ENCODE assay signal across 1 cellular context in the genomic region with DNA sequence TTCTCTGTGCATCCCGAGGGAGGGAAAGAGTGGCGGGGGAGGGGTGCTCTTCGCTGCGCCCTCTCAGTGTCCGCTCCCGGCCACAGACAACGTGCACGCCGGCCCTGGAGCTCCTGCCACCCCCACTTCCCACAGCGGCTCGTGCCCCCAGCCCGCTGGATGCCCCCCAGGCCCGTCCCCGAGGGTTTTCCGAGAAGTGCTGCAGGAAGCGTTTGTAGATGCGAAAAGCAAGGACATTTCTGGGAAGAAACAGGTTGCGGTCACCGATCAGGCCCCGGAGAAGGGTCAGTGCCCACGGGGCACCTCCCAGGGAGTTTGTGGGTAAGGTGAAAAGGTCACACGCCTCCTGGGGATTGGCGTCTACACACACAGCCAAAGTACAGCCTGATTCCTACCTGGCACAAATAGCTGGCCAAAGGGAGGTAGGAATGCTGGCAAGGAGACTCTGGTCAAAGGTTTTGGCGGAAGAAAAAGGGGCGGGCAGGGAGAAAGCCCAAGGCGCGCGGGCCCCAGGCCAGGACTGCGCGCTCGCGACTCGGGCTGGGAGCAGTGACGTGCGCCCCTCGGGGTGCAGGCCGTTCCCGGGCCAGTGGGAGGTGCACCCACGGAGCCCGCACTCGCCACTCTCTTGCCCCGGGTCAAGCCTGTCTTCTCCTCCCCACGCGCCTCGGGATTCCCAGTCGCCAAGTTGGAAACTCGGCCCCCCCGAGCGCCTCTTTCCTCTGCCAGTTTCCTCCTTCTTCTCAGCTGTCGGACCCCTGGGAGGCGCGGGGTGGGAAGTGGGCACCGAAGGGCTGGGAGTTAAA.
TF ChIP-seq lines count a peak whose summit lies in the region.

No MANE protein-coding gene starts in this region.

TF ChIP-seq in HEK293, 187 proteins besides CTCF, POLR2A, EP300 and RAD21 (continued from another document and continues in another):
- TF ChIP-seq, protein P1, sequence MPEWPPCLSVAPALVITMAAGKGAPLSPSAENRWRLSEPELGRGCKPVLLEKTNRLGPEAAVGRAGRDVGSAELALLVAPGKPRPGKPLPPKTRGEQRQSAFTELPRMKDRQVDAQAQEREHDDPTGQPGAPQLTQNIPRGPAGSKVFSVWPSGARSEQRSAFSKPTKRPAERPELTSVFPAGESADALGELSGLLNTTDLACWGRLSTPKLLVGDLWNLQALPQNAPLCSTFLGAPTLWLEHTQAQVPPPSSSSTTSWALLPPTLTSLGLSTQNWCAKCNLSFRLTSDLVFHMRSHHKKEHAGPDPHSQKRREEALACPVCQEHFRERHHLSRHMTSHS (tag by site-specific recombination; IDR thresholded peaks at IDR 0.05) = no peak
- TF ChIP-seq, protein P2, sequence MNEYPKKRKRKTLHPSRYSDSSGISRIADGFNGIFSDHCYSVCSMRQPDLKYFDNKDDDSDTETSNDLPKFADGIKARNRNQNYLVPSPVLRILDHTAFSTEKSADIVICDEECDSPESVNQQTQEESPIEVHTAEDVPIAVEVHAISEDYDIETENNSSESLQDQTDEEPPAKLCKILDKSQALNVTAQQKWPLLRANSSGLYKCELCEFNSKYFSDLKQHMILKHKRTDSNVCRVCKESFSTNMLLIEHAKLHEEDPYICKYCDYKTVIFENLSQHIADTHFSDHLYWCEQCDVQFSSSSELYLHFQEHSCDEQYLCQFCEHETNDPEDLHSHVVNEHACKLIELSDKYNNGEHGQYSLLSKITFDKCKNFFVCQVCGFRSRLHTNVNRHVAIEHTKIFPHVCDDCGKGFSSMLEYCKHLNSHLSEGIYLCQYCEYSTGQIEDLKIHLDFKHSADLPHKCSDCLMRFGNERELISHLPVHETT (tag by site-specific recombination; IDR thresholded peaks at IDR 0.05) = peak; percentile 30; the same call in 1 of the 2 replicates
- TF ChIP-seq ZNF112 (tag by site-specific recombination; IDR thresholded peaks at IDR 0.05) = no peak
- no peak for TF ChIP-seq SCRT1 (tag by site-specific recombination; IDR thresholded peaks at IDR 0.05; ENCODE audit: borderline replicate concordance)
- TF ChIP-seq ZNF335 (tag by site-specific recombination; conservative IDR thresholded peaks at IDR 0.05) = peak; percentile 68
- TF ChIP-seq, protein P3, sequence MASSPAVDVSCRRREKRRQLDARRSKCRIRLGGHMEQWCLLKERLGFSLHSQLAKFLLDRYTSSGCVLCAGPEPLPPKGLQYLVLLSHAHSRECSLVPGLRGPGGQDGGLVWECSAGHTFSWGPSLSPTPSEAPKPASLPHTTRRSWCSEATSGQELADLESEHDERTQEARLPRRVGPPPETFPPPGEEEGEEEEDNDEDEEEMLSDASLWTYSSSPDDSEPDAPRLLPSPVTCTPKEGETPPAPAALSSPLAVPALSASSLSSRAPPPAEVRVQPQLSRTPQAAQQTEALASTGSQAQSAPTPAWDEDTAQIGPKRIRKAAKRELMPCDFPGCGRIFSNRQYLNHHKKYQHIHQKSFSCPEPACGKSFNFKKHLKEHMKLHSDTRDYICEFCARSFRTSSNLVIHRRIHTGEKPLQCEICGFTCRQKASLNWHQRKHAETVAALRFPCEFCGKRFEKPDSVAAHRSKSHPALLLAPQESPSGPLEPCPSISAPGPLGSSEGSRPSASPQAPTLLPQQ (tag by site-specific recombination; IDR thresholded peaks at IDR 0.05) = peak; percentile 20; the same call in 1 of the 2 replicates
- TF ChIP-seq ZNF350 (tag by site-specific recombination; IDR thresholded peaks at IDR 0.05) = no peak
- no peak for TF ChIP-seq ZNF23 (tag by site-specific recombination; IDR thresholded peaks at IDR 0.05; ENCODE audit: borderline replicate concordance)
- TF ChIP-seq, protein P4, sequence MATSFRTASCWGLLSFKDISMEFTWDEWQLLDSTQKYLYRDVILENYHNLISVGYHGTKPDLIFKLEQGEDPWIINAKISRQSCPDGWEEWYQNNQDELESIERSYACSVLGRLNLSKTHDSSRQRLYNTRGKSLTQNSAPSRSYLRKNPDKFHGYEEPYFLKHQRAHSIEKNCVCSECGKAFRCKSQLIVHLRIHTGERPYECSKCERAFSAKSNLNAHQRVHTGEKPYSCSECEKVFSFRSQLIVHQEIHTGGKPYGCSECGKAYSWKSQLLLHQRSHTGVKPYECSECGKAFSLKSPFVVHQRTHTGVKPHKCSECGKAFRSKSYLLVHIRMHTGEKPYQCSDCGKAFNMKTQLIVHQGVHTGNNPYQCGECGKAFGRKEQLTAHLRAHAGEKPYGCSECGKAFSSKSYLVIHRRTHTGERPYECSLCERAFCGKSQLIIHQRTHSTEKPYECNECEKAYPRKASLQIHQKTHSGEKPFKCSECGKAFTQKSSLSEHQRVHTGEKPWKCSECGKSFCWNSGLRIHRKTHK (tag by site-specific recombination; IDR thresholded peaks at IDR 0.05) = no peak
- TF ChIP-seq ZXDB (tag by site-specific recombination; IDR thresholded peaks at IDR 0.05) = peak; percentile 70
- TF ChIP-seq ZBTB1 (tag by site-specific recombination; IDR thresholded peaks at IDR 0.05) = no peak
- TF ChIP-seq, protein P5, sequence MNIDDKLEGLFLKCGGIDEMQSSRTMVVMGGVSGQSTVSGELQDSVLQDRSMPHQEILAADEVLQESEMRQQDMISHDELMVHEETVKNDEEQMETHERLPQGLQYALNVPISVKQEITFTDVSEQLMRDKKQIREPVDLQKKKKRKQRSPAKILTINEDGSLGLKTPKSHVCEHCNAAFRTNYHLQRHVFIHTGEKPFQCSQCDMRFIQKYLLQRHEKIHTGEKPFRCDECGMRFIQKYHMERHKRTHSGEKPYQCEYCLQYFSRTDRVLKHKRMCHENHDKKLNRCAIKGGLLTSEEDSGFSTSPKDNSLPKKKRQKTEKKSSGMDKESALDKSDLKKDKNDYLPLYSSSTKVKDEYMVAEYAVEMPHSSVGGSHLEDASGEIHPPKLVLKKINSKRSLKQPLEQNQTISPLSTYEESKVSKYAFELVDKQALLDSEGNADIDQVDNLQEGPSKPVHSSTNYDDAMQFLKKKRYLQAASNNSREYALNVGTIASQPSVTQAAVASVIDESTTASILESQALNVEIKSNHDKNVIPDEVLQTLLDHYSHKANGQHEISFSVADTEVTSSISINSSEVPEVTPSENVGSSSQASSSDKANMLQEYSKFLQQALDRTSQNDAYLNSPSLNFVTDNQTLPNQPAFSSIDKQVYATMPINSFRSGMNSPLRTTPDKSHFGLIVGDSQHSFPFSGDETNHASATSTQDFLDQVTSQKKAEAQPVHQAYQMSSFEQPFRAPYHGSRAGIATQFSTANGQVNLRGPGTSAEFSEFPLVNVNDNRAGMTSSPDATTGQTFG (tag by site-specific recombination; IDR thresholded peaks at IDR 0.05; ENCODE audit: borderline replicate concordance) = no peak
- TF ChIP-seq ZNF785 (tag by site-specific recombination; IDR thresholded peaks at IDR 0.05) = no peak
- TF ChIP-seq ZBTB20 (tag by site-specific recombination; IDR thresholded peaks at IDR 0.05) = peak; percentile 75
- no peak for TF ChIP-seq SETDB1 (IDR thresholded peaks at IDR 0.05; ENCODE audit: insufficient read length, low read length)
- TF ChIP-seq, protein P6, sequence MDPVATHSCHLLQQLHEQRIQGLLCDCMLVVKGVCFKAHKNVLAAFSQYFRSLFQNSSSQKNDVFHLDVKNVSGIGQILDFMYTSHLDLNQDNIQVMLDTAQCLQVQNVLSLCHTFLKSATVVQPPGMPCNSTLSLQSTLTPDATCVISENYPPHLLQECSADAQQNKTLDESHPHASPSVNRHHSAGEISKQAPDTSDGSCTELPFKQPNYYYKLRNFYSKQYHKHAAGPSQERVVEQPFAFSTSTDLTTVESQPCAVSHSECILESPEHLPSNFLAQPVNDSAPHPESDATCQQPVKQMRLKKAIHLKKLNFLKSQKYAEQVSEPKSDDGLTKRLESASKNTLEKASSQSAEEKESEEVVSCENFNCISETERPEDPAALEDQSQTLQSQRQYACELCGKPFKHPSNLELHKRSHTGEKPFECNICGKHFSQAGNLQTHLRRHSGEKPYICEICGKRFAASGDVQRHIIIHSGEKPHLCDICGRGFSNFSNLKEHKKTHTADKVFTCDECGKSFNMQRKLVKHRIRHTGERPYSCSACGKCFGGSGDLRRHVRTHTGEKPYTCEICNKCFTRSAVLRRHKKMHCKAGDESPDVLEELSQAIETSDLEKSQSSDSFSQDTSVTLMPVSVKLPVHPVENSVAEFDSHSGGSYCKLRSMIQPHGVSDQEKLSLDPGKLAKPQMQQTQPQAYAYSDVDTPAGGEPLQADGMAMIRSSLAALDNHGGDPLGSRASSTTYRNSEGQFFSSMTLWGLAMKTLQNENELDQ (tag by site-specific recombination; IDR thresholded peaks at IDR 0.05; ENCODE audit: low read depth) = no peak
- TF ChIP-seq, protein P7, sequence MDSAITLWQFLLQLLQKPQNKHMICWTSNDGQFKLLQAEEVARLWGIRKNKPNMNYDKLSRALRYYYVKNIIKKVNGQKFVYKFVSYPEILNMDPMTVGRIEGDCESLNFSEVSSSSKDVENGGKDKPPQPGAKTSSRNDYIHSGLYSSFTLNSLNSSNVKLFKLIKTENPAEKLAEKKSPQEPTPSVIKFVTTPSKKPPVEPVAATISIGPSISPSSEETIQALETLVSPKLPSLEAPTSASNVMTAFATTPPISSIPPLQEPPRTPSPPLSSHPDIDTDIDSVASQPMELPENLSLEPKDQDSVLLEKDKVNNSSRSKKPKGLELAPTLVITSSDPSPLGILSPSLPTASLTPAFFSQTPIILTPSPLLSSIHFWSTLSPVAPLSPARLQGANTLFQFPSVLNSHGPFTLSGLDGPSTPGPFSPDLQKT (IDR thresholded peaks at IDR 0.05; ENCODE audit: borderline replicate concordance, low read depth, low read length) = no peak
- TF ChIP-seq ZNF140 (tag by site-specific recombination; IDR thresholded peaks at IDR 0.05) = no peak
- no peak for TF ChIP-seq ZNF157 (tag by site-specific recombination; IDR thresholded peaks at IDR 0.05)
- TF ChIP-seq ZNF274 (IDR thresholded peaks at IDR 0.05; ENCODE audit: low read length) = no peak
- TF ChIP-seq ZNF274 (tag by site-specific recombination; IDR thresholded peaks at IDR 0.05; ENCODE audit: borderline replicate concordance) = no peak
- TF ChIP-seq, protein P8, sequence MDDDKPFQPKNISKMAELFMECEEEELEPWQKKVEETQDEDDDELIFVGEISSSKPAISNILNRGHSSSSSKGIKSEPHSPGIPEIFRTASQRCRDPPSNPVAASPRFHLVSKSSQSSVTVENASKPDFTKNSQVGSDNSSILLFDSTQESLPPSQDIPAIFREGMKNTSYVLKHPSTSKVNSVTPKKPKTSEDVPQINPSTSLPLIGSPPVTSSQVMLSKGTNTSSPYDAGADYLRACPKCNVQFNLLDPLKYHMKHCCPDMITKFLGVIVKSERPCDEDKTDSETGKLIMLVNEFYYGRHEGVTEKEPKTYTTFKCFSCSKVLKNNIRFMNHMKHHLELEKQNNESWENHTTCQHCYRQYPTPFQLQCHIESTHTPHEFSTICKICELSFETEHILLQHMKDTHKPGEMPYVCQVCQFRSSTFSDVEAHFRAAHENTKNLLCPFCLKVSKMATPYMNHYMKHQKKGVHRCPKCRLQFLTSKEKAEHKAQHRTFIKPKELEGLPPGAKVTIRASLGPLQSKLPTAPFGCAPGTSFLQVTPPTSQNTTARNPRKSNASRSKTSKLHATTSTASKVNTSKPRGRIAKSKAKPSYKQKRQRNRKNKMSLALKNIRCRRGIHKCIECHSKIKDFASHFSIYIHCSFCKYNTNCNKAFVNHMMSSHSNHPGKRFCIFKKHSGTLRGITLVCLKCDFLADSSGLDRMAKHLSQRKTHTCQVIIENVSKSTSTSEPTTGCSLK (tag by site-specific recombination; IDR thresholded peaks at IDR 0.05) = no peak
- no peak for TF ChIP-seq ZFP41 (tag by site-specific recombination; IDR thresholded peaks at IDR 0.05; ENCODE audit: borderline replicate concordance)
- TF ChIP-seq, protein P9, sequence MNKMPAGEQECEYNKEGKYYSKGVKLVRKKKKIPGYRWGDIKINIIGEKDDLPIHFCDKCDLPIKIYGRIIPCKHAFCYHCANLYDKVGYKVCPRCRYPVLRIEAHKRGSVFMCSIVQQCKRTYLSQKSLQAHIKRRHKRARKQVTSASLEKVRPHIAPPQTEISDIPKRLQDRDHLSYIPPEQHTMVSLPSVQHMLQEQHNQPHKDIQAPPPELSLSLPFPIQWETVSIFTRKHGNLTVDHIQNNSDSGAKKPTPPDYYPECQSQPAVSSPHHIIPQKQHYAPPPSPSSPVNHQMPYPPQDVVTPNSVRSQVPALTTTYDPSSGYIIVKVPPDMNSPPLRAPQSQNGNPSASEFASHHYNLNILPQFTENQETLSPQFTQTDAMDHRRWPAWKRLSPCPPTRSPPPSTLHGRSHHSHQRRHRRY (tag by site-specific recombination; IDR thresholded peaks at IDR 0.05) = no peak
- TF ChIP-seq BCL11B (tag by site-specific recombination; IDR thresholded peaks at IDR 0.05; ENCODE audit: low read depth) = peak; percentile 74
- TF ChIP-seq WT1 (tag by site-specific recombination; IDR thresholded peaks at IDR 0.05) = 0 out of 2 replicates have a peak, but pooled peaks have one; percentile 23
- no peak; the same call in 1 of the 2 replicates for TF ChIP-seq ZNF792 (tag by site-specific recombination; IDR thresholded peaks at IDR 0.05)
- TF ChIP-seq ZNF10 (tag by site-specific recombination; IDR thresholded peaks at IDR 0.05) = no peak
- no peak for TF ChIP-seq ZNF214 (tag by site-specific recombination; IDR thresholded peaks at IDR 0.05; ENCODE audit: borderline replicate concordance)
- no peak for TF ChIP-seq ZNF529 (tag by site-specific recombination; IDR thresholded peaks at IDR 0.05; ENCODE audit: insufficient replicate concordance)
- no peak for TF ChIP-seq ZNF610 (tag by site-specific recombination; IDR thresholded peaks at IDR 0.05; ENCODE audit: borderline replicate concordance)
- peak; percentile 64 for TF ChIP-seq GLIS2 (tag by site-specific recombination; IDR thresholded peaks at IDR 0.05)
- TF ChIP-seq, protein P10, sequence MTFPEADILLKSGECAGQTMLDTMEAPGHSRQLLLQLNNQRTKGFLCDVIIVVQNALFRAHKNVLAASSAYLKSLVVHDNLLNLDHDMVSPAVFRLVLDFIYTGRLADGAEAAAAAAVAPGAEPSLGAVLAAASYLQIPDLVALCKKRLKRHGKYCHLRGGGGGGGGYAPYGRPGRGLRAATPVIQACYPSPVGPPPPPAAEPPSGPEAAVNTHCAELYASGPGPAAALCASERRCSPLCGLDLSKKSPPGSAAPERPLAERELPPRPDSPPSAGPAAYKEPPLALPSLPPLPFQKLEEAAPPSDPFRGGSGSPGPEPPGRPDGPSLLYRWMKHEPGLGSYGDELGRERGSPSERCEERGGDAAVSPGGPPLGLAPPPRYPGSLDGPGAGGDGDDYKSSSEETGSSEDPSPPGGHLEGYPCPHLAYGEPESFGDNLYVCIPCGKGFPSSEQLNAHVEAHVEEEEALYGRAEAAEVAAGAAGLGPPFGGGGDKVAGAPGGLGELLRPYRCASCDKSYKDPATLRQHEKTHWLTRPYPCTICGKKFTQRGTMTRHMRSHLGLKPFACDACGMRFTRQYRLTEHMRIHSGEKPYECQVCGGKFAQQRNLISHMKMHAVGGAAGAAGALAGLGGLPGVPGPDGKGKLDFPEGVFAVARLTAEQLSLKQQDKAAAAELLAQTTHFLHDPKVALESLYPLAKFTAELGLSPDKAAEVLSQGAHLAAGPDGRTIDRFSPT (tag by site-specific recombination; IDR thresholded peaks at IDR 0.05) = peak; percentile 95
- no peak for TF ChIP-seq ZNF677 (tag by site-specific recombination; IDR thresholded peaks at IDR 0.05)
- TF ChIP-seq ZNF169 (tag by site-specific recombination; IDR thresholded peaks at IDR 0.05) = no peak
- TF ChIP-seq KLF1 (tag by site-specific recombination; IDR thresholded peaks at IDR 0.05) = no peak; the same call in 1 of the 2 replicates
- TF ChIP-seq, protein P11, sequence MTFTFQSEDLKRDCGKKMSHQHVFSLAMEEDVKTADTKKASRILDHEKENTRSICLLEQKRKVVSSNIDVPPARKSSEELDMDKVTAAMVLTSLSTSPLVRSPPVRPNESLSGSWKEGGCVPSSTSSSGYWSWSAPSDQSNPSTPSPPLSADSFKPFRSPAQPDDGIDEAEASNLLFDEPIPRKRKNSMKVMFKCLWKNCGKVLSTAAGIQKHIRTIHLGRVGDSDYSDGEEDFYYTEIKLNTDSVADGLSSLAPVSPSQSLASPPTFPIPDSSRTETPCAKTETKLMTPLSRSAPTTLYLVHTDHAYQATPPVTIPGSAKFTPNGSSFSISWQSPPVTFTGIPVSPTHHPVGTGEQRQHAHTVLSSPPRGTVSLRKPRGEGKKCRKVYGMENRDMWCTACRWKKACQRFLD (tag by site-specific recombination; IDR thresholded peaks at IDR 0.05) = no peak
